ENCODE assay signal across 19 cellular contexts in genomic region chr3:106773795-106774194, GRCh38.
DNase-seq lines count a peak whose midpoint lies in the region; ATAC-seq and TF ChIP-seq lines count a peak whose summit lies in the region.
"Had no signal": no experiment of that assay in that cellular context is flagged by ENCODE, and none has a peak within 500 bp of the region (broad histone marks: within the 10 kb centered on the region; RNA-seq: fewer than 3 reads in every experiment).

No MANE protein-coding gene starts in this region.

- no peaks in the 10 kb centered on the region for H4K20me1 ChIP-seq in DND-41 (ENCODE audit: insufficient read depth, low read length)
- H4K20me1 ChIP-seq in Loucy (ENCODE audit: insufficient read depth, low read length, poor library complexity, severe bottlenecking): no peaks in the 10 kb centered on the region

- POLR2A ChIA-PET in activated CD4-positive, alpha-beta memory T cell treated with anti-CD3 and anti-CD28 coated beads, Interleukin-2, amount 10 ng/mL, durations not matched to agents 7 days and 5 days (lab: Charles Lee): no interaction called here

- H3K27me3 Mint-ChIP-seq in activated CD4-positive, alpha-beta memory T cell treated with anti-CD3 and anti-CD28 coated beads, Interleukin-2, amount 10 ng/mL, durations not matched to agents 7 days and 5 days: no peaks in the 10 kb centered on the region
- H3K27me3 Mint-ChIP-seq: CD4-positive, alpha-beta memory T cell had no signal

- H3K27ac Mint-ChIP-seq in stimulated activated effector memory CD8-positive, alpha-beta T cell treated with anti-CD3 and anti-CD28 coated beads, Interleukin-12 subunit alpha, Interleukin-12 subunit beta, amount 100 ng/mL, for 72 hours: no peak overlapping the region
- no peak overlapping the region for H3K27ac Mint-ChIP-seq in activated CD4-positive, alpha-beta memory T cell treated with anti-CD3 and anti-CD28 coated beads, Interleukin-2, amount 10 ng/mL, durations not matched to agents 7 days and 5 days
- H3K27ac Mint-ChIP-seq: CD4-positive, alpha-beta memory T cell; GM23338; H9 had no signal

- H2AFZ ChIP-seq in DND-41 (ENCODE audit: low read depth, low read length): peak overlapping the region; percentile 19; the same call in 1 of the 2 replicates
- 0 out of 2 replicates have a peak overlapping the region, but pooled peaks have one; percentile 3 for H2AFZ ChIP-seq in Loucy (ENCODE audit: low read length)
- H2AFZ ChIP-seq: GM23338 had no signal

- H3K9ac ChIP-seq in DND-41 (ENCODE audit: low read depth, low read length): no peak overlapping the region
- H3K9ac ChIP-seq in Loucy (ENCODE audit: low read depth, low read length, poor library complexity, severe bottlenecking): no peak overlapping the region

- H3K4me3 ChIP-seq in DND-41 (ENCODE audit: low read depth in 1 of 2, low read length in 2 of 2) (no peak overlapping the region), Loucy (ENCODE audit: low read length, poor library complexity, severe bottlenecking) (no peak overlapping the region)
- H3K4me3 ChIP-seq: A549, GM23338 had no signal

- H3K4me1 ChIP-seq in DND-41 (ENCODE audit: insufficient read depth, low read length) (peaks cover 7% of the 10 kb centered on the region), Loucy (ENCODE audit: insufficient read depth, low read length, poor library complexity, severe bottlenecking) (no peaks in the 10 kb centered on the region)
- H3K4me1 ChIP-seq: A549 had no signal

- no peaks in the 10 kb centered on the region for H3K36me3 Mint-ChIP-seq in stimulated activated effector memory CD8-positive, alpha-beta T cell treated with anti-CD3 and anti-CD28 coated beads, Interleukin-12 subunit alpha, Interleukin-12 subunit beta, amount 100 ng/mL, for 72 hours
- no peaks in the 10 kb centered on the region for H3K36me3 Mint-ChIP-seq in activated CD4-positive, alpha-beta memory T cell treated with anti-CD3 and anti-CD28 coated beads, Interleukin-2, amount 10 ng/mL, durations not matched to agents 7 days and 5 days (ENCODE audit: low read depth)
- H3K36me3 Mint-ChIP-seq: CD4-positive, alpha-beta memory T cell had no signal

- no peak overlapping the region for H3K4me2 ChIP-seq in DND-41 (ENCODE audit: insufficient read depth, low read length)
- no peak overlapping the region for H3K4me2 ChIP-seq in Loucy (ENCODE audit: low read depth, low read length, poor library complexity, severe bottlenecking)
- H3K4me2 ChIP-seq: A549, GM23338 had no signal

- no peaks in the 10 kb centered on the region for H3K9me2 ChIP-seq in Loucy (replicated peaks; ENCODE audit: low read depth, low read length)

- H3F3A ChIP-seq in Loucy (ENCODE audit: low read depth): no peaks in the 10 kb centered on the region

- H3K9me3 ChIP-seq in DND-41 (ENCODE audit: insufficient read depth, low read length, severe bottlenecking) (no peaks in the 10 kb centered on the region), Loucy (ENCODE audit: insufficient read depth, low read depth, low read length) (no peaks in the 10 kb centered on the region; the same call in 1 of the 2 replicates)
- H3K9me3 ChIP-seq: A549 had no signal

- no peaks in the 10 kb centered on the region for H3K9me3 Mint-ChIP-seq in stimulated activated effector memory CD8-positive, alpha-beta T cell treated with anti-CD3 and anti-CD28 coated beads, Interleukin-12 subunit alpha, Interleukin-12 subunit beta, amount 100 ng/mL, for 72 hours
- H3K9me3 Mint-ChIP-seq in activated CD4-positive, alpha-beta memory T cell treated with anti-CD3 and anti-CD28 coated beads, Interleukin-2, amount 10 ng/mL, durations not matched to agents 7 days and 5 days: no peaks in the 10 kb centered on the region
- H3K9me3 Mint-ChIP-seq: GM23338, H9 had no signal

- H3K36me3 ChIP-seq in DND-41 (ENCODE audit: insufficient read depth, low read length): no peaks in the 10 kb centered on the region
- no peaks in the 10 kb centered on the region for H3K36me3 ChIP-seq in Loucy (ENCODE audit: insufficient read depth, low read length)

- H3K4me3 Mint-ChIP-seq in stimulated activated effector memory CD8-positive, alpha-beta T cell treated with anti-CD3 and anti-CD28 coated beads, Interleukin-12 subunit alpha, Interleukin-12 subunit beta, amount 100 ng/mL, for 72 hours: no peak overlapping the region
- no peak overlapping the region for H3K4me3 Mint-ChIP-seq in activated CD4-positive, alpha-beta memory T cell treated with anti-CD3 and anti-CD28 coated beads, Interleukin-2, amount 10 ng/mL, durations not matched to agents 7 days and 5 days
- H3K4me3 Mint-ChIP-seq: CD4-positive, alpha-beta memory T cell; GM23338; H9 had no signal

- DNase-seq in DND-41 (peak; percentile 43), KBM-7 (no peak), NCI-H524 treated with DMSO at 0.1 percent for 48 hours (lab: John Stamatoyannopoulos, UW) (no peak)
- DNase-seq in stimulated activated effector memory CD8-positive, alpha-beta T cell treated with anti-CD3 and anti-CD28 coated beads, Interleukin-12 subunit alpha, Interleukin-12 subunit beta, amount 100 ng/mL, for 72 hours (ENCODE audit: low spot score in 2 of 2): no peak
- no peak for DNase-seq in activated CD4-positive, alpha-beta memory T cell treated with anti-CD3 and anti-CD28 coated beads, Interleukin-2, amount 10 ng/mL, durations not matched to agents 7 days and 5 days
- DNase-seq: 8988T; ACHN; AML-193; C1 segment of cervical spinal cord; Calu3; CD4-positive, alpha-beta memory T cell; COR-L47; DMS53; DMS79 treated with DMSO at 0.1 percent for 48 hours; H9 had no signal

- in situ Hi-C loops in KBM-7 (cut with MboI; ENCODE audit: low pct_unique_long_range_greater_than_20kb, low sequenced_read_pairs): no loop called here

- TF ChIP-seq CTCF in DND-41 (IDR thresholded peaks at IDR 0.05; ENCODE audit: borderline replicate concordance, extremely low read depth, low read length, poor library complexity, severe bottlenecking) (peak; percentile 34), Loucy (conservative IDR thresholded peaks at IDR 0.05; ENCODE audit: low read length) (no peak)

- H3K79me2 ChIP-seq in DND-41 (ENCODE audit: insufficient read depth, low read length) (no peaks in the 10 kb centered on the region), Loucy (ENCODE audit: insufficient read depth, low read length) (no peaks in the 10 kb centered on the region)

- no peaks in the 10 kb centered on the region for H3K4me1 Mint-ChIP-seq in stimulated activated effector memory CD8-positive, alpha-beta T cell treated with anti-CD3 and anti-CD28 coated beads, Interleukin-12 subunit alpha, Interleukin-12 subunit beta, amount 100 ng/mL, for 72 hours
- no peaks in the 10 kb centered on the region for H3K4me1 Mint-ChIP-seq in activated CD4-positive, alpha-beta memory T cell treated with anti-CD3 and anti-CD28 coated beads, Interleukin-2, amount 10 ng/mL, durations not matched to agents 7 days and 5 days
- H3K4me1 Mint-ChIP-seq: CD4-positive, alpha-beta memory T cell; GM23338; H9 had no signal

- ATAC-seq in DND-41 (ENCODE audit: insufficient read depth, low read depth): peak; percentile 90
- ATAC-seq in stimulated activated effector memory CD8-positive, alpha-beta T cell treated with anti-CD3 and anti-CD28 coated beads, Interleukin-12 subunit alpha, Interleukin-12 subunit beta, amount 100 ng/mL, for 72 hours: peak; percentile 45
- ATAC-seq: A549, GM23338, HCT116 had no signal

- H3K27ac ChIP-seq in DND-41 (ENCODE audit: low read length): 0 out of 2 replicates have a peak overlapping the region, but pooled peaks have one; percentile 6
- H3K27ac ChIP-seq: A549 had no signal

- CTCF ChIA-PET in activated CD4-positive, alpha-beta memory T cell treated with anti-CD3 and anti-CD28 coated beads, Interleukin-2, amount 10 ng/mL, durations not matched to agents 7 days and 5 days (lab: Charles Lee): no interaction called here

- H3K27me3 ChIP-seq in DND-41 (ENCODE audit: insufficient read depth, low read length, poor library complexity) (no peaks in the 10 kb centered on the region), Loucy (ENCODE audit: insufficient read depth, low read length, poor library complexity, severe bottlenecking) (no peaks in the 10 kb centered on the region)
